8 cellular contexts compared by ENCODE assay signal in genomic region chr13:49494645-49495044, GRCh38. TPM values are rescaled to one million over a fixed set of nuclear protein-coding genes. Genes with fewer than 3 reads are reported as not detected.
A peak's percentile ranks its signal among the peaks of the same experiment; 100 is the strongest.
DNase-seq lines count a peak whose midpoint lies in the region; ATAC-seq and TF ChIP-seq lines count a peak whose summit lies in the region.

No MANE protein-coding gene starts in this region.

- H3K27ac ChIP-seq in ACC112 (ENCODE audit: low read depth, low read length) = peak overlapping the region; percentile 90
- H3K27ac ChIP-seq in HCT116 (ENCODE audit: low read depth, low read length) = peak overlapping the region; percentile 67
- no peak overlapping the region for H3K27ac ChIP-seq in WERI-Rb-1

- H2AFZ ChIP-seq in ACC112 (ENCODE audit: low read length, unreplicated experiment) (peak overlapping the region; percentile 39), HCT116 (ENCODE audit: low read depth, low read length, poor library complexity, severe bottlenecking) (no peak overlapping the region)

- no peaks in the 10 kb centered on the region for H3K9me3 Mint-ChIP-seq in activated naive CD8-positive, alpha-beta T cell treated with anti-CD3 and anti-CD28 coated beads, Interleukin-2, amount 50 U/mL, for 24 hours

- no peaks in the 10 kb centered on the region for H3K27me3 Mint-ChIP-seq in activated naive CD8-positive, alpha-beta T cell treated with anti-CD3 and anti-CD28 coated beads, Interleukin-2, amount 50 U/mL, for 24 hours

- no peak for TF ChIP-seq RAD21 in HCT116 (IDR thresholded peaks at IDR 0.05; ENCODE audit: low read depth)

- H4K20me1 ChIP-seq in HCT116 (ENCODE audit: insufficient read depth) = no peaks in the 10 kb centered on the region

- POLR2A ChIA-PET in HCT116 (lab: Charles Lee) = no interaction called here

- BruUV-seq in HCT116 (replicated peaks; lab: Mats Ljungman, UMichigan) = no TSS peak

- H3K36me3 ChIP-seq in ACC112 (ENCODE audit: insufficient read depth, low read length) (no peaks in the 10 kb centered on the region), HCT116 (ENCODE audit: control insufficient read depth in 1 of 2, insufficient read depth in 2 of 2, low read length in 2 of 2) (no peaks in the 10 kb centered on the region), mucosa of descending colon (ENCODE audit: low read depth) (no peaks in the 10 kb centered on the region), WERI-Rb-1 (no peaks in the 10 kb centered on the region)

- DNase-seq in HCT116 (ENCODE audit: low read depth, low spot score) = no peak
- DNase-seq in activated naive CD8-positive, alpha-beta T cell treated with anti-CD3 and anti-CD28 coated beads, Interleukin-2, amount 50 U/mL, for 24 hours = no peak
- DNase-seq in mucosa of descending colon = no peak
- no peak for DNase-seq in dedifferentiated amniotic fluid mesenchymal stem cell (ENCODE audit: extremely low spot score)
- DNase-seq in WERI-Rb-1 = no peak
- DNase-seq in cerebellar cortex (ENCODE audit: low spot score) = no peak

- H3K9me3 ChIP-seq in HCT116 (ENCODE audit: control insufficient read depth in 1 of 2, insufficient read depth in 1 of 2, low read depth in 1 of 2, low read length in 2 of 2) = no peaks in the 10 kb centered on the region
- no peaks in the 10 kb centered on the region for H3K9me3 ChIP-seq in mucosa of descending colon
- no peaks in the 10 kb centered on the region for H3K9me3 ChIP-seq in WERI-Rb-1 (ENCODE audit: severe bottlenecking)

- peak overlapping the region; percentile 73 for H3K9ac ChIP-seq in HCT116 (ENCODE audit: low read length)

- peak overlapping the region; percentile 89 for H3K4me3 Mint-ChIP-seq in activated naive CD8-positive, alpha-beta T cell treated with anti-CD3 and anti-CD28 coated beads, Interleukin-2, amount 50 U/mL, for 24 hours

- CTCF ChIA-PET in HCT116 (lab: Charles Lee) = no interaction called here

- intact Hi-C loops in HCT116 (cut with micrococcal nuclease) = no loop called here
- intact Hi-C loops in mucosa of descending colon (cut with DNase I, micrococcal nuclease) = no loop called here

- H3K27ac Mint-ChIP-seq in activated naive CD8-positive, alpha-beta T cell treated with anti-CD3 and anti-CD28 coated beads, Interleukin-2, amount 50 U/mL, for 24 hours = peak overlapping the region; percentile 96

- peaks cover 44% of the 10 kb centered on the region for H3K4me1 Mint-ChIP-seq in activated naive CD8-positive, alpha-beta T cell treated with anti-CD3 and anti-CD28 coated beads, Interleukin-2, amount 50 U/mL, for 24 hours

- peaks cover 27% of the 10 kb centered on the region for H3K36me3 Mint-ChIP-seq in activated naive CD8-positive, alpha-beta T cell treated with anti-CD3 and anti-CD28 coated beads, Interleukin-2, amount 50 U/mL, for 24 hours (ENCODE audit: low read depth)

- peak overlapping the region; percentile 87 for H3K4me2 ChIP-seq in HCT116 (ENCODE audit: low read length)

- H3K9me2 ChIP-seq in HCT116 (ENCODE audit: insufficient read depth) = no peaks in the 10 kb centered on the region

- H3K4me1 ChIP-seq in ACC112 (ENCODE audit: control insufficient read depth, insufficient read depth, low read length, unreplicated experiment) = peaks cover 32% of the 10 kb centered on the region
- H3K4me1 ChIP-seq in HCT116 (ENCODE audit: control insufficient read depth in 1 of 2, insufficient read depth in 2 of 2, low read length in 2 of 2) = peaks cover 11 to 21% of the 10 kb centered on the region in 2 experiments; a peak in 3 of 4 replicates
- H3K4me1 ChIP-seq in mucosa of descending colon (ENCODE audit: low read depth) = no peaks in the 10 kb centered on the region

- TF ChIP-seq CTCF in HCT116 (IDR thresholded peaks at IDR 0.05 in 2 of 3, conservative IDR thresholded peaks at IDR 0.05 in 1 of 3; ENCODE audit: borderline replicate concordance in 1 of 3, insufficient read depth in 1 of 3, low read depth in 2 of 3, low read length in 2 of 3) (no peak; a peak in 1 of 6 replicates), mucosa of descending colon (IDR thresholded peaks at IDR 0.05) (no peak), WERI-Rb-1 (IDR thresholded peaks at IDR 0.05; ENCODE audit: low read depth, low read length) (no peak)

- no peaks in the 10 kb centered on the region for H3K27me3 ChIP-seq in ACC112 (ENCODE audit: insufficient read depth, low read length)
- H3K27me3 ChIP-seq in HCT116 (ENCODE audit: insufficient read depth, low read length) = no peaks in the 10 kb centered on the region
- no peaks in the 10 kb centered on the region for H3K27me3 ChIP-seq in WERI-Rb-1 (ENCODE audit: insufficient read depth, low read depth, severe bottlenecking)

- ATAC-seq in HCT116 = no peak
- no peak for ATAC-seq in activated naive CD8-positive, alpha-beta T cell treated with anti-CD3 and anti-CD28 coated beads, Interleukin-2, amount 50 U/mL, for 24 hours
- ATAC-seq in mucosa of descending colon = no peak
- no peak for ATAC-seq in GM21529 (IDR thresholded peaks at IDR 0.05; ENCODE audit: unreplicated experiment)

- H3K4me3 ChIP-seq in ACC112 (ENCODE audit: low read depth, low read length) (peak overlapping the region; percentile 83), HCT116 (replicated peaks in 1 of 2; ENCODE audit: low read depth in 1 of 2, low read length in 2 of 2) (peak overlapping the region; percentile 50 to 62), mucosa of descending colon (peak overlapping the region; percentile 38), WERI-Rb-1 (ENCODE audit: low read depth, low read length) (no peak overlapping the region)

- RAD21 ChIA-PET in HCT116 (lab: Charles Lee; ENCODE audit: low non-redundant PET in 1 of 2, low total read pairs in 2 of 2, uncharacterized antibody in 2 of 2, unreplicated experiment in 2 of 2) = interaction anchor here (0.7 kb wide), 2 partner anchors 26 to 353 kb away, joined by 3 to 5 read pairs; no protein-coding TSS in a partner anchor

- TF ChIP-seq POLR2A in HCT116 (IDR thresholded peaks at IDR 0.05; ENCODE audit: borderline replicate concordance, extremely low read depth, insufficient read depth, insufficient read length) = no peak

- H3K79me2 ChIP-seq in ACC112 (ENCODE audit: control insufficient read depth, insufficient read depth, low read length, unreplicated experiment) (no peaks in the 10 kb centered on the region), HCT116 (ENCODE audit: insufficient read depth, low read length) (no peaks in the 10 kb centered on the region)

TF ChIP-seq in HCT116, 20 proteins besides CTCF, POLR2A, EP300 and RAD21 (continues in another document):
- TF ChIP-seq ATF3 (IDR thresholded peaks at IDR 0.05) (no peak), YY1 (IDR thresholded peaks at IDR 0.05; ENCODE audit: extremely low read depth, insufficient replicate concordance, low read depth, low read length) (no peak), EGR1 (IDR thresholded peaks at IDR 0.05; ENCODE audit: low read depth) (no peak), ZFX (IDR thresholded peaks at IDR 0.05) (no peak), REST (IDR thresholded peaks at IDR 0.05; ENCODE audit: low read depth) (no peak), EZH2 (IDR thresholded peaks at IDR 0.05) (no peak), MAX (IDR thresholded peaks at IDR 0.05) (no peak), CBX3 (IDR thresholded peaks at IDR 0.05; ENCODE audit: low read depth) (no peak)

RNA-seq across cellular contexts. Expression of gene PHF11, which starts 1.1 kb away (rescaled TPM):
- total RNA-seq in HCT116 (2021; ENCODE audit: unreplicated experiment) = 12.1 TPM
- 8.8 and 11.0 TPM in 2 replicates for polyA plus RNA-seq in HCT116 (2012)
- total RNA-seq in mucosa of descending colon = 10 to 100 TPM; 30.2 to 39.9 (median 35.8) TPM

RNA-seq across cellular contexts. Expression of gene SETDB2, which starts 50.6 kb away (rescaled TPM):
- 5.2 TPM for total RNA-seq in HCT116 (2021; ENCODE audit: unreplicated experiment)
- 1.6 and 1.8 TPM in 2 replicates for polyA plus RNA-seq in HCT116 (2012)
- 10 to 100 TPM; 10.6 to 13.7 (median 11.7) TPM for total RNA-seq in mucosa of descending colon

RNA-seq across cellular contexts. Expression of gene CAB39L, which starts 50.8 kb away (rescaled TPM):
- total RNA-seq in HCT116 (2021; ENCODE audit: unreplicated experiment) = 6.1 TPM
- polyA plus RNA-seq in HCT116 (2012) = 2.2 and 2.4 TPM in 2 replicates
- 10 to 100 TPM in 1 of 3 donors, 1 to 10 TPM in 2; 8.5 to 87.2 (median 9.6) TPM for total RNA-seq in mucosa of descending colon
